3 cellular contexts compared by ENCODE assay signal in genomic region chr3:107884028-107884427, GRCh38.
TF ChIP-seq lines count a peak whose summit lies in the region.

No MANE protein-coding gene starts in this region.

TF ChIP-seq in A549, 52 proteins besides CTCF, POLR2A, EP300 and RAD21:
- TF ChIP-seq MAFK (IDR thresholded peaks at IDR 0.05; ENCODE audit: partially characterized antibody) = peak; percentile 60
- no peak for TF ChIP-seq NPAS2 (CRISPR knock-in tag; IDR thresholded peaks at IDR 0.05; ENCODE audit: borderline replicate concordance)

TF ChIP-seq in IMR-90, 13 proteins besides CTCF, POLR2A, EP300 and RAD21:
- TF ChIP-seq RFX5 (IDR thresholded peaks at IDR 0.05; ENCODE audit: low read depth, low read length) (no peak), MAFK (IDR thresholded peaks at IDR 0.05; ENCODE audit: low read depth, low read length) (peak; percentile 73)

TF ChIP-seq in K562, 482 proteins besides CTCF, POLR2A, EP300 and RAD21:
- TF ChIP-seq ZNF316 (IDR thresholded peaks at IDR 0.05) (peak; percentile 27; the same call in 1 of the 2 replicates), ZNF134 (CRISPR knock-in tag; conservative IDR thresholded peaks at IDR 0.05) (no peak)
TF ChIP-seq in K562: peak in this region for 1.
